ENCODE assay signal across 1 cellular context in the genomic region with DNA sequence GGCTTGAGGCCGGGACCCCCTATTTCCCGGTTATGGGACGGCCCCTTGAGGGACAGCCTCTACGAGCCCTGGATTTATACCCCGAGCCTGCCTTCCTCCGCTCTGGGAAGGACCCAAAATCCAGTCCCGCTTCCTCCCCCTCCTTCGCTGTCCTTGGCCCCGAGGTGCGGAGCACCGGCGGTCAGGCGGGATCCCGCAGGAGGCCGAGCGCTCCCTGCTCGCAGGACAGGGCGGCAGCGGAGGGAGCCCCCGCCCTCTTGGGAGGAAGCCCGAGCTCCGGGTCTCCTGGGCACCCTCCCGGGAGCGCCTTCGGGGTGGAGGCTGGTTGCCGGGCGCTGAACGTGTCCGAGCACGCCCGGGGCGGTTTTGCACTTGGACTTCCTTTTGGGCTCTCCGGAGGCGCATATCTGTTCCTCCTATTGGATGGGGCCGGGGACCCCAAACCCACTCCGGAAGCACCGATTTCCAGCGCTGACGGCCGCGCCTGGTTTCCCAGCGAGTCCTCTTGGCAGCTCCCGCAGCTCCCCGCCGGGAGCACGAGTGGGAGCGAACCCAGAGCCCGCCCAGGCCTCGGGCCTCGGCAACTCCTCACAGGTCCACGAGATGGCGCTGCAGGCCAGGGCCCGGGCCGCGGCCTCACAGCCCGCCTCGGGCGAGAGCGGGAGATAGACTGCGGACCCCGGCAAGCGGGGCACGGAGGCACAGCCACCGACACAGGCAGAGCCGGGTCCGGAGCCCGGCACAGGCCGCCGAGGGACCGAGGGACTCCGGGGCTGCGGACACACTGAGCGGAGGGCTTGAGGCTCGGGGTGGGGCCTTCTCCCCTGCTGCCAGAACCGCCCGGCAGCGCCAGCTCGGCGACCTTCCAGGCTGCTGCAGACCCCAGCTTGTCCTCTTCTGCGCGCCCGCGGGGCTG.
A peak's percentile ranks its signal among the peaks of the same experiment; 100 is the strongest.
TF ChIP-seq lines count a peak whose summit lies in the region.

No MANE protein-coding gene starts in this region.

TF ChIP-seq in GM12878, 131 proteins besides CTCF, POLR2A, EP300 and RAD21 (continued from another document):
- TF ChIP-seq ZNF217 (IDR thresholded peaks at IDR 0.05) (no peak), CBX5 (IDR thresholded peaks at IDR 0.05; ENCODE audit: low read depth) (no peak), CHD2 (IDR thresholded peaks at IDR 0.05; ENCODE audit: borderline replicate concordance, low read depth, low read length) (no peak), TCF3 (IDR thresholded peaks at IDR 0.05; ENCODE audit: borderline replicate concordance, insufficient read depth, low read depth, low read length) (no peak), IKZF2 (IDR thresholded peaks at IDR 0.05) (peak in 1 of 2 experiments; percentile 42; a peak in 1 of 4 replicates), IRF4 (IDR thresholded peaks at IDR 0.05; ENCODE audit: low read depth, low read length) (no peak), HDAC6 (IDR thresholded peaks at IDR 0.05; ENCODE audit: unreplicated experiment) (no peak), MEF2B (IDR thresholded peaks at IDR 0.05; ENCODE audit: partially characterized antibody, poor library complexity, severe bottlenecking) (no peak), PAX5 (IDR thresholded peaks at IDR 0.05; ENCODE audit: borderline replicate concordance, low read depth, low read length) (no peak), NR2C1 (IDR thresholded peaks at IDR 0.05) (no peak), CREM (IDR thresholded peaks at IDR 0.05; ENCODE audit: low read depth) (no peak)
- TF ChIP-seq, protein P1, sequence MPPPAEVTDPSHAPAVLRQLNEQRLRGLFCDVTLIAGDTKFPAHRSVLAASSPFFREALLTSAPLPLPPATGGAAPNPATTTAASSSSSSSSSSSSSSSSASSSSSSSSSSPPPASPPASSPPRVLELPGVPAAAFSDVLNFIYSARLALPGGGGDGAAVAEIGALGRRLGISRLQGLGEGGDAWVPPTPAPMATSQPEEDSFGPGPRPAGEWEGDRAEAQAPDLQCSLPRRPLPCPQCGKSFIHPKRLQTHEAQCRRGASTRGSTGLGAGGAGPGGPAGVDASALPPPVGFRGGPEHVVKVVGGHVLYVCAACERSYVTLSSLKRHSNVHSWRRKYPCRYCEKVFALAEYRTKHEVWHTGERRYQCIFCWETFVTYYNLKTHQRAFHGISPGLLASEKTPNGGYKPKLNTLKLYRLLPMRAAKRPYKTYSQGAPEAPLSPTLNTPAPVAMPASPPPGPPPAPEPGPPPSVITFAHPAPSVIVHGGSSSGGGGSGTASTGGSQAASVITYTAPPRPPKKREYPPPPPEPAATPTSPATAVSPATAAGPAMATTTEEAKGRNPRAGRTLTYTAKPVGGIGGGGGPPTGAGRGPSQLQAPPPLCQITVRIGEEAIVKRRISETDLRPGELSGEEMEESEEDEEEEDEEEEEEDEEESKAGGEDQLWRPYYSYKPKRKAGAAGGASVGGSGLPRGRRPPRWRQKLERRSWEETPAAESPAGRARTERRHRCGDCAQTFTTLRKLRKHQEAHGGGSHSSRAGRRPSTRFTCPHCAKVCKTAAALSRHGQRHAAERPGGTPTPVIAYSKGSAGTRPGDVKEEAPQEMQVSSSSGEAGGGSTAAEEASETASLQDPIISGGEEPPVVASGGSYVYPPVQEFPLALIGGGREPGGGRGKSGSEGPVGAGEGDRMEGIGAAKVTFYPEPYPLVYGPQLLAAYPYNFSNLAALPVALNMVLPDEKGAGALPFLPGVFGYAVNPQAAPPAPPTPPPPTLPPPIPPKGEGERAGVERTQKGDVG (CRISPR knock-in tag; IDR thresholded peaks at IDR 0.05): no peak
